8 cellular contexts compared by ENCODE assay signal in the genomic region with DNA sequence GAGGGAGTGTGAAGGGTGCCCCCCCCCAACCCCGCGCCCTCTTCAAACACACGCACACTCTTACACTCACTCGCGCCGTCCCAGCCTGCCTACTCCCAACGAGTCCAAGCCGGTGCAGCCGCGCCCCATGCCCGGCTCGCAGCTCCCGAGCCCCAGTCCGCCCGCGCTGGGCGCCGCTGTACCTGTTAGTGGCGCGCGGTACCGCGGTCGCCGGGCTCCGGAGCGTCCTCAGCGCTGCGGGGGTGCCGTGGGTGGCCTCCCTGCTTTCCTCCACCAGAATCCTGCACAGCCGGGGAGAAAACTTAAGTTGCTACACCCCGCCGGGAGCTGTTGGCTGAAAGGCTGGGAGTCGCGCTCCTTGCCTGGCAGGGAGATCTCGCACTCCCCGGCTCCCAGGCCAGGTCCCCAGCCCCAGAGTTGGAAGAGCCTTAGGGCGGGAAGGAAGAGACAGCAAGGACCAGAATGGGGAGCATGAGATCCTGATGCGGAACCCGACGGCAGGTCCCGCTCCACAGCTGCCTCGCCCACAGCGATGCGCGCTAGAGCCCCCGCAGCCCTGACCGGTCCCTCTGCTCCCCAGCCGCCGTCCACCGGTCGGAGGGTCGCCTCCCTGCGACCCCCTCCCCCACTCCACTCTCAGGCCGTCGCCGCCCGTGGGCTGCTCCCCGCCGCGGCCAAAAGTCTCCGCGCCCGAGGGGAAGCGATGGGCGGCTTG. TPM values are rescaled to one million over a fixed set of nuclear protein-coding genes. Genes with fewer than 3 reads are reported as not detected.
DNase-seq lines count a peak whose midpoint lies in the region; ATAC-seq, FAIRE-seq and TF ChIP-seq lines count a peak whose summit lies in the region.

No MANE protein-coding gene starts in this region.

- TF ChIP-seq EP300 in H1 (IDR thresholded peaks at IDR 0.05; ENCODE audit: borderline replicate concordance in 1 of 2, low read depth in 2 of 2, low read length in 2 of 2), result no peak
- no peak for TF ChIP-seq EP300 in transverse colon (IDR thresholded peaks at IDR 0.05; ENCODE audit: low read depth)

- H4K5ac ChIP-seq in H1 (ENCODE audit: insufficient read length, low read depth, low read length), result peak overlapping the region; percentile 10

- in situ Hi-C loops in transverse colon (cut with MboI; ENCODE audit: low pct_ligation_motif_present in 1 of 4, low pct_unique_long_range_greater_than_20kb in 1 of 4, low sequenced_read_pairs in 3 of 4), result no loop called here

- H3K79me2 ChIP-seq in H1 (ENCODE audit: control insufficient read depth in 1 of 2, insufficient read depth in 2 of 2, low read length in 2 of 2), result no peaks in the 10 kb centered on the region

- 0 out of 2 replicates have a peak overlapping the region, but pooled peaks have one; percentile 92 for H2BK15ac ChIP-seq in H1 (ENCODE audit: low read length)

- H3K4me2 ChIP-seq in H1 (ENCODE audit: insufficient read depth in 1 of 2, low read depth in 2 of 2, low read length in 2 of 2), result peak overlapping the region; percentile 54 to 98

- H3K4me1 ChIP-seq in H1 (replicated peaks in 1 of 4; ENCODE audit: control insufficient read depth in 3 of 4, insufficient read depth in 4 of 4, low read length in 3 of 4) (peaks cover 3 to 12% (median 8%) of the 10 kb centered on the region in 4 experiments; a peak in 4 of 7 replicates), mononuclear cell (ENCODE audit: insufficient read depth, low read length) (peaks cover 22% of the 10 kb centered on the region), transverse colon (peaks cover 6 to 19% (median 11%) of the 10 kb centered on the region in 4 donors)

- H3K36me3 ChIP-seq in H1 (ENCODE audit: control insufficient read depth in 2 of 4, insufficient read depth in 4 of 4, low read length in 3 of 4) (peaks cover 0 to 7% (median 0%) of the 10 kb centered on the region in 4 experiments; a peak in 2 of 8 replicates), transverse colon (no peaks in the 10 kb centered on the region)

- TF ChIP-seq POLR2A in H1 (IDR thresholded peaks at IDR 0.05; ENCODE audit: control extremely low read depth in 1 of 2, low read depth in 2 of 2, low read length in 2 of 2) (no peak), transverse colon (IDR thresholded peaks at IDR 0.05) (peak; percentile 49)

- peak overlapping the region; percentile 27 for H2BK120ac ChIP-seq in H1 (replicated peaks; ENCODE audit: low read depth, low read length)

- no peak overlapping the region for H2AK5ac ChIP-seq in H1 (ENCODE audit: low read depth, low read length)

- peak overlapping the region; percentile 52 for H4K91ac ChIP-seq in H1 (replicated peaks; ENCODE audit: insufficient read length, low read length)

- peak overlapping the region; percentile 61; the same call in 1 of the 2 replicates for H2BK20ac ChIP-seq in H1 (ENCODE audit: low read length)

- TF ChIP-seq CTCF in H1 (IDR thresholded peaks at IDR 0.05; ENCODE audit: control extremely low read depth in 1 of 3, insufficient read depth in 1 of 3, low read depth in 1 of 3, low read length in 3 of 3), result no peak
- no peak for TF ChIP-seq CTCF in transverse colon (IDR thresholded peaks at IDR 0.05)

- CTCF ChIA-PET in H1 (lab: Charles Lee; ENCODE audit: partially characterized antibody), result interaction anchor here (0.7 to 1.4 kb wide), 4 partner anchors 10 to 163 kb away, joined by 3 to 5 read pairs (median 4); no protein-coding TSS in a partner anchor

- TF ChIP-seq RAD21 in H1 (IDR thresholded peaks at IDR 0.05 in 1 of 2, conservative IDR thresholded peaks at IDR 0.05 in 1 of 2; ENCODE audit: low read depth in 2 of 2, low read length in 2 of 2), result no peak

- H3K79me1 ChIP-seq in H1 (ENCODE audit: low read depth, low read length), result no peaks in the 10 kb centered on the region; the same call in 1 of the 2 replicates

- DNase-seq in HTR-8/SVneo (ENCODE audit: insufficient read length, low spot score), result peak; percentile 37
- DNase-seq in activated CD4-positive, alpha-beta T cell treated with anti-CD3 and anti-CD28 coated beads, Interleukin-2, amount 50 U/mL, for 48 hours, result peak; percentile 40 to 47
- DNase-seq in H1 (ENCODE audit: low read depth in 1 of 2, low spot score in 2 of 2), result peak; percentile 33 to 80
- peak; percentile 65 for DNase-seq in transverse colon
- DNase-seq in NCI-H2196 treated with DMSO at 0.1 percent for 48 hours (lab: John Stamatoyannopoulos, UW; ENCODE audit: unreplicated experiment), result no peak
- no peak for DNase-seq in NCI-H2196 (lab: John Stamatoyannopoulos, UW; ENCODE audit: unreplicated experiment)

- H3K4me3 ChIP-seq in H1 (ENCODE audit: extremely low read depth in 1 of 4, insufficient read depth in 2 of 4, low read depth in 3 of 4, low read length in 4 of 4) (peak overlapping the region; percentile 57 to 78 (median 72)), mononuclear cell (ENCODE audit: low read length) (peak overlapping the region; percentile 41), transverse colon (peak overlapping the region in 3 of 4 donors; percentile 37 to 48 (median 38))

- peak overlapping the region; percentile 65; the same call in 1 of the 2 replicates for H2BK12ac ChIP-seq in H1 (ENCODE audit: low read depth, low read length)

- POLR2A ChIA-PET in H1 (lab: Charles Lee; ENCODE audit: partially characterized antibody), result interaction anchor here (0.5 to 0.9 kb wide), 3 partner anchors 12 to 101 kb away, joined by 3 to 4 read pairs (median 3); no protein-coding TSS in a partner anchor

- H3K23me2 ChIP-seq in H1 (ENCODE audit: low read depth, low read length), result peaks cover 13% of the 10 kb centered on the region; the same call in 1 of the 2 replicates

- H3K23ac ChIP-seq in H1 (ENCODE audit: insufficient read length), result no peak overlapping the region

- intact Hi-C loops in transverse colon (cut with DNase I; ENCODE audit: low total_unique reads), result no loop called here

- H4K8ac ChIP-seq in H1 (ENCODE audit: extremely low read depth, insufficient read depth, low read length), result peak overlapping the region; percentile 71; the same call in 1 of the 2 replicates

- H2AFZ ChIP-seq in H1 (ENCODE audit: low read length), result peak overlapping the region; percentile 8; the same call in 1 of the 2 replicates

- H3K14ac ChIP-seq in H1 (ENCODE audit: insufficient read length), result no peak overlapping the region

- H3K9me3 ChIP-seq in H1 (ENCODE audit: insufficient read depth in 2 of 2, low read depth in 1 of 2, low read length in 1 of 2) (peaks cover 11 to 14% of the 10 kb centered on the region in 2 experiments), mononuclear cell (ENCODE audit: low read depth, low read length) (peaks cover 7% of the 10 kb centered on the region), transverse colon (peaks cover 0 to 9% of the 10 kb centered on the region in 2 donors)

- peak overlapping the region; percentile 44; the same call in 1 of the 2 replicates for H3K18ac ChIP-seq in H1 (ENCODE audit: extremely low read depth, low read length)

- H3K27me3 ChIP-seq in H1 (replicated peaks in 1 of 4; ENCODE audit: control insufficient read depth in 3 of 4, extremely low read depth in 1 of 4, insufficient read depth in 3 of 4, low read length in 3 of 4) (peaks cover 9 to 14% (median 13%) of the 10 kb centered on the region in 4 experiments; a peak in 6 of 7 replicates), mononuclear cell (ENCODE audit: insufficient read depth, low read length) (peaks cover 30% of the 10 kb centered on the region), transverse colon (peaks cover 66% of the 10 kb centered on the region)

- WGBS in H1 (ENCODE audit: extremely low coverage in 1 of 2, insufficient coverage in 1 of 2, insufficient read length in 1 of 2, insufficient replicate concordance in 2 of 2, low coverage in 1 of 2, low lambda C conversion rate in 2 of 2, missing lambda C conversion rate in 1 of 2), 2 experiments, result 5% methylated on average over 42 of the region's 66 CpGs; no CpG with 5 or more reads in 1 of the 2 experiments
- 4% methylated on average over 49 of the region's 66 CpGs; no CpG with 5 or more reads in 1 of the 2 donors for WGBS in transverse colon (ENCODE audit: low coverage in 1 of 2), 2 donors

- H3K4ac ChIP-seq in H1 (replicated peaks; ENCODE audit: insufficient read length, low read depth, low read length), result no peak overlapping the region

- H4K20me1 ChIP-seq in H1 (replicated peaks in 1 of 2; ENCODE audit: control insufficient read depth in 1 of 2, insufficient read depth in 2 of 2, low read length in 2 of 2), result no peaks in the 10 kb centered on the region

- peak overlapping the region; percentile 9 for H3K56ac ChIP-seq in H1 (replicated peaks; ENCODE audit: insufficient read length, low read depth, low read length)

- H2BK5ac ChIP-seq in H1 (ENCODE audit: low read depth, low read length), result no peak overlapping the region

- peak; percentile 45 for ATAC-seq in GM18502 (IDR thresholded peaks at IDR 0.05; ENCODE audit: poor library complexity, unreplicated experiment)

- H3K27ac ChIP-seq in H1 (ENCODE audit: low read depth, low read length) (no peak overlapping the region), transverse colon (peak overlapping the region in 1 of 4 donors; percentile 20)

- peak overlapping the region in 3 of 4 experiments; percentile 10 to 43 (median 29); a peak in 5 of 7 replicates for H3K9ac ChIP-seq in H1 (replicated peaks in 1 of 4; ENCODE audit: extremely low read depth in 1 of 4, low read depth in 3 of 4, low read length in 3 of 4)

- FAIRE-seq in HTR-8/SVneo (lab: Jason Lieb, UNC) (no peak), H1 (lab: Jason Lieb, UNC) (no peak)

TF ChIP-seq in H1, 55 proteins besides CTCF, POLR2A, EP300 and RAD21 (continues in another document):
- no peak for TF ChIP-seq RNF2 (IDR thresholded peaks at IDR 0.05; ENCODE audit: borderline replicate concordance, low read depth, low read length, missing control alignments, poor library complexity, severe bottlenecking)
- peak; percentile 92 for TF ChIP-seq RBBP5 (IDR thresholded peaks at IDR 0.05; ENCODE audit: borderline replicate concordance, low read depth, low read length)
- peak; percentile 55; the same call in 1 of the 2 replicates for TF ChIP-seq SUZ12 (IDR thresholded peaks at IDR 0.05; ENCODE audit: low read length)
- TF ChIP-seq HDAC2 (IDR thresholded peaks at IDR 0.05; ENCODE audit: borderline replicate concordance in 1 of 2, low read depth in 2 of 2, low read length in 2 of 2), result no peak

RNA-seq across cellular contexts. Expression of a gene that starts 0.9 kb away (rescaled TPM):
- 1.1 and 1.3 TPM in 2 replicates for total RNA-seq in H1 (2021; fragmentation: NEBNext Ultra II Directional; extraction: Animal tissue kit (Norgen Biotek cat#: 25700))
- polyA plus RNA-seq in H1 (2011; rRNA removed), result 0.50 and 0.70 TPM in 2 replicates
- 0.53 TPM for polyA plus RNA-seq in H1 (2011; cell fraction: cytosol; rRNA removed)
- polyA plus RNA-seq in H1 (2011; cell fraction: nucleus; rRNA removed), result 0.84 TPM
- 0.61 to 1.1 TPM (median 0.84 TPM) in 4 replicates for polyA plus RNA-seq in H1 (2012, experiment 1 of 2)
- 0.07 TPM for polyA plus RNA-seq in H1 (2012, experiment 2 of 2)
- 1.6 TPM for polyA plus RNA-seq in H1 (2013, experiment 1 of 2)
- 1.5 TPM for polyA plus RNA-seq in H1 (2013, experiment 2 of 2)
- polyA minus RNA-seq in H1 (2011; rRNA and poly(A)+ RNA removed), result 0.69 and 1.1 TPM in 2 replicates
- 1.2 TPM for polyA minus RNA-seq in H1 (2011; cell fraction: cytosol; rRNA and poly(A)+ RNA removed)
- polyA minus RNA-seq in H1 (2011; cell fraction: nucleus; rRNA and poly(A)+ RNA removed), result 4.7 TPM
- total RNA-seq in mononuclear cell (1.3 TPM), transverse colon (1 to 10 TPM in 1 of 4 donors, under 1 TPM in 1, not detected in 2; 0.64 to 1.2 TPM)

Comparison
In these comparisons a context has a peak if more than half of its experiments do, and no peak if none do; other contexts are left out.
1. DNase-seq: peak in HTR-8/SVneo (single experiment), activated CD4-positive, alpha-beta T cell treated with anti-CD3 and anti-CD28 coated beads, Interleukin-2, amount 50 U/mL, for 48 hours (2 of 2), H1 (2 of 2) and transverse colon (single experiment); none in NCI-H2196 treated with DMSO at 0.1 percent for 48 hours (single experiment) and NCI-H2196 (single experiment).
2. Peak in every context shown above with its lines, with median percentiles within 50 percentile points of each other: H3K4me3 ChIP-seq.